16 cellular contexts compared by ENCODE assay signal in the genomic region with DNA sequence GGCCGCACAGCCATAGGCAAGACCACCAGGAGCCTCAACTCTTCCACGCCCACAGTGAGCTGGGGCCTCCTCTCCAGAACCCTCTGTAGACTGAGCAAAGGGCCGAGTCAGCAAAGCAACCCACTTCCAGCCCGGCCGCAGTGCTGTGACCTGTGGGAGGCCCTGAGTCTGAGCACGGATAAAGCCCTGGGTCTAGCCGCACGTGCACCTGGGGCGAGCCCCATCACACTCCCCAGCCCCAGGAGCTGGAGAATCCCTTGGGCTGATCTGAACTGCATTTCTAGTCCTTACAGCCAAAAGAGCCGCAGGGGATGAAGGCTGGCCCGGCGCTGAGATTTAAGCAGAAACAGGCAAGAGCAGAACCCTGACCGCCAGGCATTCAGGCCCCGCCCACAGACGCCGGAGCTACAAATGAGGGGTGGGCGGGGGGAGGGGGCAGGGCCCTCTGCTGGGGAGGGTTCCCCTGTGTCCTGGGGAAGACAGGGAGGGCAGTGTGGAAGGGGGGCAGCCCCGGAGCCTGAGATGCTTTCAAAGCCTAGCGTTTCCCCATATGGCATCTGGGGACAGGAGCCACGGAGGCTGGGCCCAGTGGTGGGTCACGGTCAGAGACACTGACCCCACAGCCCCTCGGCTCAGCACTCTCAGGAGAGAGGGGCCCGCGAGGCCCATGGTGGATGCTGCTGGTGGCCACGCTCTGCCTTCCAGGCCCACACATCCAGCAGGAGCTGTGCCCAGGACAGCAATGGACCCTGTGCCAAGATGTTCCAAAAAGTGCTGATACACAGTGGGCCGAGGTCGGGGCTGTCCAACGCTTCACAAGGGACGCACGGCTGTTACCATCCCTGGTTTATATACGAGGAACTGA. TPM values are rescaled to one million over a fixed set of nuclear protein-coding genes. Genes with fewer than 3 reads are reported as not detected.
DNase-seq lines count a peak whose midpoint lies in the region; ATAC-seq and TF ChIP-seq lines count a peak whose summit lies in the region.
"Had no signal": no experiment of that assay in that cellular context is flagged by ENCODE, and none has a peak within 500 bp of the region (broad histone marks: within the 10 kb centered on the region; RNA-seq: fewer than 3 reads in every experiment).

No MANE protein-coding gene starts in this region.

- TF ChIP-seq POLR2A in Peyer's patch (IDR thresholded peaks at IDR 0.05): no peak
- no peak for TF ChIP-seq POLR2A in gastrocnemius medialis (IDR thresholded peaks at IDR 0.05)

- H3K4me1 ChIP-seq in ES-I3 (ENCODE audit: insufficient read depth, low read length) (peaks cover 22% of the 10 kb centered on the region), Peyer's patch (peaks cover 16 to 55% (median 45%) of the 10 kb centered on the region in 4 donors), gastrocnemius medialis (peaks cover 50 to 58% of the 10 kb centered on the region in 2 donors), SJCRH30 (no peaks in the 10 kb centered on the region)

- no peaks in the 10 kb centered on the region for H3K9me3 Mint-ChIP-seq in glutamatergic neuron (ENCODE audit: unreplicated experiment)
- H3K9me3 Mint-ChIP-seq: stimulated activated naive B cell treated with anti-CD40 and anti-IgM and Interleukin-4, amounts not matched to agents 10 μg/mL and 1 μg/mL and 100 μg/mL, for 72 hours had no signal

- H3K4me3 Mint-ChIP-seq in glutamatergic neuron (ENCODE audit: unreplicated experiment): peak overlapping the region; percentile 46

- H3K27ac Mint-ChIP-seq in glutamatergic neuron (ENCODE audit: unreplicated experiment): no peak overlapping the region

- H3K27ac ChIP-seq in Peyer's patch: peak overlapping the region in 3 of 4 donors; percentile 51 to 82 (median 79)
- peak overlapping the region; percentile 44 to 57 (median 48) for H3K27ac ChIP-seq in gastrocnemius medialis
- no peak overlapping the region for H3K27ac ChIP-seq in SJCRH30

- TF ChIP-seq CTCF in Peyer's patch (IDR thresholded peaks at IDR 0.05) (no peak), glutamatergic neuron (IDR thresholded peaks at IDR 0.05; ENCODE audit: partially characterized antibody, unreplicated experiment) (no peak), gastrocnemius medialis (IDR thresholded peaks at IDR 0.05 in 4 of 5, conservative IDR thresholded peaks at IDR 0.05 in 1 of 5) (no peak)

- H3K36me3 ChIP-seq in ES-I3 (ENCODE audit: insufficient read depth, low read length) (no peaks in the 10 kb centered on the region), Peyer's patch (peaks cover 0 to 47% (median 0%) of the 10 kb centered on the region in 3 donors), gastrocnemius medialis (peaks cover 0 to 28% of the 10 kb centered on the region in 2 donors), SJCRH30 (peaks cover 28% of the 10 kb centered on the region)

- intact Hi-C loops in gastrocnemius medialis (cut with DNase I; ENCODE audit: low total_unique reads): loop anchor here (5.0 kb wide), 1 partner anchor 434 kb away; no protein-coding TSS in a partner anchor

- no peaks in the 10 kb centered on the region for H3K9me3 ChIP-seq in ES-I3 (ENCODE audit: control insufficient read depth, insufficient read depth, low read length)
- no peaks in the 10 kb centered on the region for H3K9me3 ChIP-seq in Peyer's patch
- no peaks in the 10 kb centered on the region for H3K9me3 ChIP-seq in gastrocnemius medialis
- H3K9me3 ChIP-seq in SJCRH30 (replicated peaks): no peaks in the 10 kb centered on the region

- peaks cover 7% of the 10 kb centered on the region for H3K4me1 Mint-ChIP-seq in glutamatergic neuron (ENCODE audit: low read depth, unreplicated experiment)

- peaks cover 5% of the 10 kb centered on the region for H3K27me3 Mint-ChIP-seq in glutamatergic neuron (ENCODE audit: unreplicated experiment)
- H3K27me3 Mint-ChIP-seq: stimulated activated naive B cell treated with anti-CD40 and anti-IgM and Interleukin-4, amounts not matched to agents 10 μg/mL and 1 μg/mL and 100 μg/mL, for 72 hours had no signal

- peak overlapping the region; percentile 20; the same call in 1 of the 2 replicates for H3K9ac ChIP-seq in ES-I3 (ENCODE audit: low read depth, low read length)

- DNase-seq in Peyer's patch: peak in 1 of 3 donors; percentile 66
- no peak for DNase-seq in glutamatergic neuron
- DNase-seq in gastrocnemius medialis: no peak
- DNase-seq in NCI-H1092 treated with DMSO at 0.1 percent for 48 hours (lab: John Stamatoyannopoulos, UW): no peak
- no peak for DNase-seq in SJCRH30
- DNase-seq: activated CD4-positive, alpha-beta T cell treated with anti-CD3 and anti-CD28 coated beads for 1 hour; amniotic stem cell; HCEC 1CT; left ventricle myocardium superior; NCI-H1417; stimulated activated naive B cell treated with anti-CD40 and anti-IgM and Interleukin-4, amounts not matched to agents 10 μg/mL and 1 μg/mL and 100 μg/mL, for 72 hours had no signal

- in situ Hi-C loops in gastrocnemius medialis (cut with MboI; ENCODE audit: low sequenced_read_pairs in 4 of 4): no loop called here

- ATAC-seq in gastrocnemius medialis (no peak), HG02571 (IDR thresholded peaks at IDR 0.05; ENCODE audit: unreplicated experiment) (no peak), GM18873 (IDR thresholded peaks at IDR 0.05; ENCODE audit: low FRiP score, unreplicated experiment) (no peak)
- ATAC-seq: left ventricle myocardium superior; stimulated activated naive B cell treated with anti-CD40 and anti-IgM and Interleukin-4, amounts not matched to agents 10 μg/mL and 1 μg/mL and 100 μg/mL, for 72 hours had no signal

- H3K4me3 ChIP-seq in Peyer's patch (no peak overlapping the region), gastrocnemius medialis (no peak overlapping the region), SJCRH30 (no peak overlapping the region)

- H3K27me3 ChIP-seq in Peyer's patch (no peaks in the 10 kb centered on the region), gastrocnemius medialis (no peaks in the 10 kb centered on the region), SJCRH30 (no peaks in the 10 kb centered on the region)

- H3K36me3 Mint-ChIP-seq in glutamatergic neuron (ENCODE audit: unreplicated experiment): no peaks in the 10 kb centered on the region

RNA-seq across cellular contexts. Expression of a gene that starts 4.9 kb away (rescaled TPM):
- total RNA-seq in Peyer's patch: 100 to 1,000 TPM; 287 to 409 (median 366) TPM
- 222 TPM for total RNA-seq in glutamatergic neuron (ENCODE audit: unreplicated experiment)
- total RNA-seq in gastrocnemius medialis: 100 to 1,000 TPM in 3 of 4 donors, 10 to 100 TPM in 1; 98.5 to 150 (median 124) TPM
- 61.0 and 66.8 TPM in 2 replicates for total RNA-seq in SJCRH30 (2014; rRNA removed; shearing (Covaris generic))

RNA-seq across cellular contexts. Expression of a gene that starts 5.3 kb away (rescaled TPM):
- total RNA-seq in Peyer's patch: not detected
- total RNA-seq in glutamatergic neuron (ENCODE audit: unreplicated experiment): not detected
- not detected for total RNA-seq in gastrocnemius medialis
- total RNA-seq in SJCRH30 (2014; rRNA removed; shearing (Covaris generic)): not detected in 2 replicates
- total RNA-seq: Daoy, esophagus mucosa, left ventricle myocardium superior had no signal

RNA-seq across cellular contexts. Expression of a gene that starts 10.4 kb away (rescaled TPM):
- total RNA-seq in Peyer's patch (10 to 100 TPM; 20.6 to 47.0 (median 22.6) TPM), glutamatergic neuron (ENCODE audit: unreplicated experiment) (117 TPM), gastrocnemius medialis (10 to 100 TPM in 1 of 4 donors, 1 to 10 TPM in 3; 2.2 to 10.1 (median 4.1) TPM)
- total RNA-seq in SJCRH30 (2014; rRNA removed; shearing (Covaris generic)): 87.2 and 91.4 TPM in 2 replicates

RNA-seq across cellular contexts. Expression of a gene that starts 15.8 kb away (rescaled TPM):
- total RNA-seq in Peyer's patch (not detected), glutamatergic neuron (ENCODE audit: unreplicated experiment) (0.93 TPM), gastrocnemius medialis (not detected)
- not detected in 2 replicates for total RNA-seq in SJCRH30 (2014; rRNA removed; shearing (Covaris generic))
- total RNA-seq: Daoy, esophagus mucosa, left ventricle myocardium superior had no signal

RNA-seq across cellular contexts. Expression of a gene that starts 23.9 kb away (rescaled TPM):
- total RNA-seq in Peyer's patch: 100 to 1,000 TPM in 1 of 4 donors, 10 to 100 TPM in 3; 30.1 to 162 (median 72.1) TPM
- total RNA-seq in glutamatergic neuron (ENCODE audit: unreplicated experiment): 110 TPM
- 10 to 100 TPM in 3 of 4 donors, 1 to 10 TPM in 1; 6.0 to 20.0 (median 15.0) TPM for total RNA-seq in gastrocnemius medialis
- 7.8 and 11.0 TPM in 2 replicates for total RNA-seq in SJCRH30 (2014; rRNA removed; shearing (Covaris generic))
